ENCODE assay signal across 8 cellular contexts in the genomic region with DNA sequence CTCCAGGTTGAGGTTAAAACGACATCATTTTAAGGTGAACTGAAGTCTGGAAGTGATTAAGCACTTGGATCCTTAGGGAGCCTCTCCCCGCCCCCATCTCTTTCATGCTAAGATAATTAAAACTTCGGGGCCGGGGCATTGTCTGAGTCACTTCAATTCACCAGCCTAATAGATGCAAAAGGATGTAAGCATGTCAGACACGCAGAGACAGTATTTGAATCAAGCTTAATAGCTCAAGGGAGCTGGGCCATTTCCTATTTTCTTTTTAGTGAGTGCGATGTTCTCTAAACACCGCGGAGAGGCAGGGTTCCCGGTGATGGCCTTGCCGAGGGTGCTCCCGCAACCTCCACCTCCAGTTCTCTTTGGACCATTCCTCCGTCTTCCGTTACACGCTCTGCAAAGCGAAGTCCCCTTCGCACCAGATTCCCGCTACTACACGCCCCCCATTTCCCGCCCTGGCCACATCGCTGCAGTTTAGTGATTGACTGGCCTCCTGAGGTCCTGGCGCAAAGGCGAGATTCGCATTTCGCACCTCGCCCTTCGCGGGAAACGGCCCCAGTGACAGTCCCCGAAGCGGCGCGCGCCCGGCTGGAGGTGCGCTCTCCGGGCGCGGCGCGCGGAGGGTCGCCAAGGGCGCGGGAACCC. TPM values are rescaled to one million over a fixed set of nuclear protein-coding genes. Genes with fewer than 3 reads are reported as not detected.
DNase-seq lines count a peak whose midpoint lies in the region; ATAC-seq and TF ChIP-seq lines count a peak whose summit lies in the region.

No MANE protein-coding gene starts in this region.

- no peak for TF ChIP-seq CTCF in A673 (conservative IDR thresholded peaks at IDR 0.05; ENCODE audit: low read depth, low read length)

- H3K36me3 ChIP-seq in A673 (ENCODE audit: insufficient read depth, low read length, poor library complexity, severe bottlenecking) (no peaks in the 10 kb centered on the region), adipocyte (ENCODE audit: control insufficient read depth, insufficient read depth, low read length, severe bottlenecking) (peaks cover 4% of the 10 kb centered on the region), SJCRH30 (no peaks in the 10 kb centered on the region)

- intact Hi-C loops in A673 (cut with micrococcal nuclease; ENCODE audit: unreplicated experiment), result no loop called here

- H3K9ac ChIP-seq in adipocyte (ENCODE audit: low read length), result peak overlapping the region; percentile 33

- no TSS peak for BruUV-seq in A673 (replicated peaks; lab: Mats Ljungman, UMichigan)

- POLR2A ChIA-PET in A673 (lab: Charles Lee; ENCODE audit: low non-redundant PET), result no interaction called here

- no peaks in the 10 kb centered on the region for H3K9me3 ChIP-seq in A673 (ENCODE audit: low read depth, low read length, poor library complexity, severe bottlenecking)
- no peaks in the 10 kb centered on the region for H3K9me3 ChIP-seq in adipocyte (ENCODE audit: control insufficient read depth, low read length)
- H3K9me3 ChIP-seq in SJCRH30 (replicated peaks), result no peaks in the 10 kb centered on the region

- CTCF ChIA-PET in A673 (lab: Charles Lee), result no interaction called here

- H3K27me3 ChIP-seq in A673 (replicated peaks; ENCODE audit: insufficient read depth, low read depth, low read length, poor library complexity) (peaks cover 96% of the 10 kb centered on the region), adipocyte (replicated peaks; ENCODE audit: control insufficient read depth, insufficient read depth, low read length) (peaks cover 22% of the 10 kb centered on the region), SJCRH30 (no peaks in the 10 kb centered on the region)

- H3K4me3 ChIP-seq in A673 (ENCODE audit: low read depth, low read length, poor library complexity, severe bottlenecking) (peak overlapping the region; percentile 7), adipocyte (ENCODE audit: low read length) (peak overlapping the region; percentile 76), SJCRH30 (no peak overlapping the region)

- ATAC-seq in GM19324 (IDR thresholded peaks at IDR 0.05; ENCODE audit: low FRiP score, unreplicated experiment), result peak; percentile 13
- ATAC-seq in HG03432 (IDR thresholded peaks at IDR 0.05; ENCODE audit: unreplicated experiment), result peak; percentile 24

- H3K4me1 ChIP-seq in A673 (ENCODE audit: insufficient read depth, low read length, poor library complexity, severe bottlenecking) (peaks cover 5% of the 10 kb centered on the region), adipocyte (ENCODE audit: control insufficient read depth, insufficient read depth, low read length) (peaks cover 34% of the 10 kb centered on the region), SJCRH30 (no peaks in the 10 kb centered on the region)

- DNase-seq in A673 (ENCODE audit: low spot score) (peak; percentile 55), adipocyte (ENCODE audit: low read depth) (peak; percentile 25), mucosa of gallbladder (ENCODE audit: low spot score) (peak; percentile 8), NCI-H510A treated with DMSO at 0.1 percent for 48 hours (lab: John Stamatoyannopoulos, UW) (no peak), SJCRH30 (no peak), epidermal melanocyte (ENCODE audit: insufficient read length, low spot score) (no peak)

- H3K27ac ChIP-seq in A673 (ENCODE audit: low read depth, low read length, poor library complexity, severe bottlenecking) (no peak overlapping the region), SJCRH30 (no peak overlapping the region)

RNA-seq across cellular contexts. Expression of gene IRF4, which starts 0.5 kb away (rescaled TPM):
- total RNA-seq in A673 (2021), result 0.07 and 0.37 TPM in 2 replicates
- total RNA-seq in mucosa of gallbladder, result 2.9 TPM
- 0.03 TPM in 1 of 2 replicates, not detected in the other for total RNA-seq in SJCRH30 (2014; rRNA removed; shearing (Covaris generic))

Comparison
In these comparisons a context has a peak if more than half of its experiments do, and no peak if none do; other contexts are left out.
1. DNase-seq: peak in A673 (single experiment), adipocyte (single experiment) and mucosa of gallbladder (single experiment); none in NCI-H510A treated with DMSO at 0.1 percent for 48 hours (single experiment), SJCRH30 (0 of 2) and epidermal melanocyte (single experiment).